In the genomic region with DNA sequence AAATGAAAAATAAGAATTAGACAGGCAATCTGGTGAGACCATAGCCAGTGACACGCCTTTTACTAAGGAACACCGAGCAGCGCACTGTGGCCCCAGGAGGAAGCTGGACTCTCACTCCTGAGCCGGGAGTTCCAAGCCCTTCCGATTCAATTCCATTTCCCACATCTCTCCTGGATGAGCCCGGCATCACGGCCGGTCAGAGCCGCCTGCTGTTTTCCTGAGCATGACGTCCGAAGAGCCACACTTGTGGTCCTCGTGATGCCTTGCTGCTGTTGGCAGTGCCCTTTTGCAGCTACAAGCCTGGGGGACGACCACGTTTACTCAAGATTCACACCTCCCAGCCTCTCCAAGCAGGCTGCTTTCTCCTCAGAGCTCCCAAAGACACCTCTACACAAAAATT, we compare ENCODE assay signal across 27 cellular contexts. TPM values are rescaled to one million over a fixed set of nuclear protein-coding genes. Genes with fewer than 3 reads are reported as not detected.
DNase-seq lines count a peak whose midpoint lies in the region; ATAC-seq and TF ChIP-seq lines count a peak whose summit lies in the region.
"Had no signal": no experiment of that assay in that cellular context is flagged by ENCODE, and none has a peak within 500 bp of the region (broad histone marks: within the 10 kb centered on the region; RNA-seq: fewer than 3 reads in every experiment).

No MANE protein-coding gene starts in this region.

- CTCF ChIA-PET in AG04450 (lab: Charles Lee): no interaction called here

- no peaks in the 10 kb centered on the region for H3K27me3 ChIP-seq in AG04450 (ENCODE audit: control insufficient read depth, insufficient read depth, low read length)
- H3K27me3 ChIP-seq: pancreas, spleen had no signal

- peaks cover 6% of the 10 kb centered on the region for H3K9me3 ChIP-seq in AG04450 (ENCODE audit: control insufficient read depth, insufficient read depth, low read length)
- H3K9me3 ChIP-seq: A549, pancreas, spleen had no signal

- peak overlapping the region; percentile 57 for H3K27ac ChIP-seq in AG04450 (ENCODE audit: low read depth, low read length)
- H3K27ac ChIP-seq: A549, coronary artery, epithelial cell of prostate, HL-60, pancreas, WERI-Rb-1 had no signal

- TF ChIP-seq CTCF in AG04450 (IDR thresholded peaks at IDR 0.05; ENCODE audit: low read depth, low read length) (no peak), HFFc6 (IDR thresholded peaks at IDR 0.05) (no peak), osteocyte (IDR thresholded peaks at IDR 0.05) (no peak), type B pancreatic cell (conservative IDR thresholded peaks at IDR 0.05) (no peak)

- H3K36me3 Mint-ChIP-seq in HFFc6 (ENCODE audit: low read depth) (peaks cover 45% of the 10 kb centered on the region), osteocyte (ENCODE audit: unreplicated experiment) (peaks cover 4% of the 10 kb centered on the region), type B pancreatic cell (peaks cover 28% of the 10 kb centered on the region)
- H3K36me3 Mint-ChIP-seq: CD8-positive, alpha-beta T cell had no signal

- POLR2A ChIA-PET in AG04450 (lab: Yijun Ruan, JAX): interaction anchor here (0.6 kb wide), 1 partner anchor 9 kb away, joined by 4 read pairs; no protein-coding TSS in a partner anchor

- H3K4me3 ChIP-seq in AG04450 (ENCODE audit: low read depth, low read length): no peak overlapping the region
- H3K4me3 ChIP-seq: A549, coronary artery, pancreas, spleen had no signal

- no peak for ATAC-seq in GM19035 (IDR thresholded peaks at IDR 0.05; ENCODE audit: unreplicated experiment)
- ATAC-seq: CD8-positive, alpha-beta T cell had no signal

- peak overlapping the region; percentile 80 for H3K4me3 Mint-ChIP-seq in HFFc6
- H3K4me3 Mint-ChIP-seq in osteocyte (ENCODE audit: unreplicated experiment): no peak overlapping the region
- H3K4me3 Mint-ChIP-seq in type B pancreatic cell: no peak overlapping the region
- H3K4me3 Mint-ChIP-seq: CD8-positive, alpha-beta T cell had no signal

- no peak for DNase-seq in AG04450 (ENCODE audit: low read depth, low spot score)
- no peak for DNase-seq in HFFc6
- DNase-seq in SK-MEL-5 (ENCODE audit: low read depth, low spot score): peak; percentile 41
- DNase-seq in osteocyte (ENCODE audit: extremely low spot score, unreplicated experiment): no peak
- DNase-seq in type B pancreatic cell (ENCODE audit: extremely low spot score, unreplicated experiment): no peak
- no peak for DNase-seq in DMS153 (lab: John Stamatoyannopoulos, UW)
- no peak for DNase-seq in NCI-H2227 treated with DMSO at 0.1 percent for 48 hours (lab: John Stamatoyannopoulos, UW)
- DNase-seq: activated CD4-positive, alpha-beta T cell treated with anti-CD3 and anti-CD28 coated beads for 48 hours; AML-193; CD8-positive, alpha-beta T cell; effector CD8-positive, alpha-beta T cell; H7; NCI-H1417 treated with DMSO at 0.1 percent for 48 hours; NCI-H2029 treated with DMSO at 0.1 percent for 48 hours; NCI-H226; NCI-H69; pancreas; spleen; stimulated activated CD4-positive, alpha-beta T cell treated with anti-CD3 and anti-CD28 coated beads, Interleukin-2, amount 100 ng/mL, for 24 hours; T1000; WERI-Rb-1 had no signal

- no peaks in the 10 kb centered on the region for H3K9me3 Mint-ChIP-seq in HFFc6
- no peaks in the 10 kb centered on the region for H3K9me3 Mint-ChIP-seq in osteocyte (ENCODE audit: unreplicated experiment)
- peaks cover 4% of the 10 kb centered on the region for H3K9me3 Mint-ChIP-seq in type B pancreatic cell
- H3K9me3 Mint-ChIP-seq: activated naive CD8-positive, alpha-beta T cell treated with anti-CD3 and anti-CD28 coated beads, Interleukin-2, amount 50 U/mL, for 24 hours; CD8-positive, alpha-beta T cell had no signal

- H3K27ac Mint-ChIP-seq in HFFc6 (peak overlapping the region; percentile 96), osteocyte (ENCODE audit: unreplicated experiment) (peak overlapping the region; percentile 75), type B pancreatic cell (no peak overlapping the region)
- H3K27ac Mint-ChIP-seq: CD8-positive, alpha-beta T cell had no signal

- H3K27me3 Mint-ChIP-seq in HFFc6 (ENCODE audit: insufficient read depth) (peaks cover 5% of the 10 kb centered on the region), osteocyte (ENCODE audit: unreplicated experiment) (no peaks in the 10 kb centered on the region), type B pancreatic cell (peaks cover 5% of the 10 kb centered on the region)

- in situ Hi-C loops in SK-MEL-5 (cut with HindIII; ENCODE audit: low pct_unique_long_range_greater_than_20kb, low sequenced_read_pairs): loop anchor here (25.0 kb wide), 1 partner anchor 441 kb away; no protein-coding TSS in a partner anchor

- H3K4me1 Mint-ChIP-seq in HFFc6 (ENCODE audit: low read depth) (peaks cover 65% of the 10 kb centered on the region), osteocyte (ENCODE audit: unreplicated experiment) (peaks cover 36% of the 10 kb centered on the region), type B pancreatic cell (ENCODE audit: unreplicated experiment) (no peaks in the 10 kb centered on the region)

RNA-seq across cellular contexts. Expression of a gene that starts 40.8 kb away (rescaled TPM):
- polyA plus RNA-seq in AG04450 (2011; rRNA removed): 3.2 and 4.8 TPM in 2 replicates
- polyA minus RNA-seq in AG04450 (2011; rRNA and poly(A)+ RNA removed): 7.8 and 7.9 TPM in 2 replicates
- 1 to 10 TPM; 5.2 to 6.5 (median 5.4) TPM for total RNA-seq in HFFc6 (2021; fragmentation: NEBNext Ultra II Directional; extraction: Animal tissue kit (Norgen Biotek cat#: 25700))
- total RNA-seq in SK-MEL-5 (2014; rRNA removed; shearing (Covaris generic)): 15.3 and 16.0 TPM in 2 replicates
- 13.0 and 20.1 TPM in 2 replicates for polyA plus RNA-seq in SK-MEL-5 (2015; cell fraction: cytosol; rRNA removed)
- 6.7 and 9.2 TPM in 2 replicates for polyA plus RNA-seq in SK-MEL-5 (2015; cell fraction: nucleus; rRNA removed)
- 9.1 and 9.4 TPM in 2 replicates for total RNA-seq in osteocyte
- total RNA-seq in type B pancreatic cell (ENCODE audit: low replicate concordance): 16.7 and 28.8 TPM in 2 replicates
